25 cellular contexts compared by ENCODE assay signal in genomic region chr2:70433315-70433714, GRCh38.
"Had no signal": no experiment of that assay in that cellular context is flagged by ENCODE, and none has a peak within 500 bp of the region (broad histone marks: within the 10 kb centered on the region; RNA-seq: fewer than 3 reads in every experiment).

No MANE protein-coding gene starts in this region.

- H3K4me2 ChIP-seq: hepatocyte had no signal

- H3K4me3 ChIP-seq: coronary artery, dorsolateral prefrontal cortex, esophagus squamous epithelium, gastrocnemius medialis, hepatocyte, left lung, lower lobe of right lung, mucosa of descending colon had no signal

- H3K79me2 ChIP-seq: hepatocyte had no signal

- FAIRE-seq: endothelial cell of umbilical vein, islet of Langerhans, keratinocyte had no signal

- ATAC-seq: esophagus mucosa, gastrocnemius medialis, left cardiac atrium, left lung, left ventricle myocardium superior, lower lobe of right lung, mucosa of descending colon had no signal

- H3K4me1 ChIP-seq: esophagus squamous epithelium, gastrocnemius medialis, left lung, lower lobe of right lung had no signal

- H2AFZ ChIP-seq: hepatocyte had no signal

- DNase-seq: dermis blood vessel endothelial cell; dorsolateral prefrontal cortex; effector CD4-positive, alpha-beta T cell; effector memory CD4-positive, alpha-beta T cell; erythroblast; esophagus squamous epithelium; foreskin fibroblast; foreskin melanocyte; gastrocnemius medialis; glutamatergic neuron; head of caudate nucleus; hypothalamus; left cardiac atrium; left lung; left ventricle myocardium superior; lower lobe of right lung; mesenchymal stem cell; mucosa of descending colon; naive B cell had no signal

- H3K36me3 ChIP-seq: esophagus squamous epithelium, gastrocnemius medialis, left lung, lower lobe of right lung had no signal

- H3K9me3 ChIP-seq: esophagus squamous epithelium, gastrocnemius medialis, left lung, lower lobe of right lung, mucosa of descending colon had no signal

- H3K27me3 ChIP-seq: gastrocnemius medialis, left lung had no signal

- H3K27ac ChIP-seq: coronary artery, dorsolateral prefrontal cortex, esophagus squamous epithelium, gastrocnemius medialis, hepatocyte, left lung, lower lobe of right lung had no signal
